ENCODE assay signal across 22 cellular contexts in the genomic region with DNA sequence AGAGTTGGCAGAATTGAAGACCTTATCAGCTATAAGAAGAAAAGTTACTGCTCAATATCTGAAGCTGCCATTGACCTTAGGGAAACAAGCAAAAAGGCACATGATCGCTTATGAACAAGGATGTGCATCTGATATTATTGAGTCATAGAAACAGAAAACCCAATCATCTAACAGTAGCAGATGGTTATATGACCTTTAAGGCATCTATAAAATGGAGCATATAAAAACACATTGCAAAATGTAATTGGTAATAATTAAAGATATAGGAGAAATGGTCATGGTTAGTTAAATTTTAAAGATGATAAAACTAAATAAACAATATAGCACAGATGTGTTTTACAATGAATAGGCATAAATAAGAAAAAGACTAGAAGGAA.
"Had no signal": no experiment of that assay in that cellular context is flagged by ENCODE, and none has a peak within 500 bp of the region (broad histone marks: within the 10 kb centered on the region; RNA-seq: fewer than 3 reads in every experiment).

No MANE protein-coding gene starts in this region.

- H3K27me3 Mint-ChIP-seq: memory B cell; naive thymus-derived CD4-positive, alpha-beta T cell; type B pancreatic cell had no signal

- H3K4me3 Mint-ChIP-seq: dendritic cell treated with granulocyte-macrophage colony-stimulating factor and Interleukin-4, amounts not matched to agents 40 ng/mL and 50 ng/mL, for 4 days; memory B cell; naive thymus-derived CD4-positive, alpha-beta T cell; neural progenitor cell; stimulated activated effector memory CD8-positive, alpha-beta T cell treated with anti-CD3 and anti-CD28 coated beads, Interleukin-12 subunit alpha, Interleukin-12 subunit beta, amount 100 ng/mL, for 72 hours; type B pancreatic cell had no signal

- H3K4me3 ChIP-seq: esophagus squamous epithelium, gastroesophageal sphincter, left ventricle myocardium inferior, lower lobe of right lung, neural progenitor cell, ovary, suprapubic skin, thyroid gland had no signal

- H3K27ac Mint-ChIP-seq: dendritic cell treated with granulocyte-macrophage colony-stimulating factor and Interleukin-4, amounts not matched to agents 40 ng/mL and 50 ng/mL, for 4 days; memory B cell; stimulated activated effector memory CD8-positive, alpha-beta T cell treated with anti-CD3 and anti-CD28 coated beads, Interleukin-12 subunit alpha, Interleukin-12 subunit beta, amount 100 ng/mL, for 72 hours; type B pancreatic cell had no signal

- H3K9ac ChIP-seq: neural progenitor cell had no signal

- H3K36me3 ChIP-seq: esophagus squamous epithelium, gastroesophageal sphincter, left ventricle myocardium inferior, lower lobe of right lung, neural progenitor cell, ovary, suprapubic skin, thyroid gland had no signal

- H3K9me3 Mint-ChIP-seq: dendritic cell treated with granulocyte-macrophage colony-stimulating factor and Interleukin-4, amounts not matched to agents 40 ng/mL and 50 ng/mL, for 4 days; immature natural killer cell; memory B cell; neural progenitor cell; stimulated activated effector memory CD8-positive, alpha-beta T cell treated with anti-CD3 and anti-CD28 coated beads, Interleukin-12 subunit alpha, Interleukin-12 subunit beta, amount 100 ng/mL, for 72 hours; type B pancreatic cell had no signal

- H3K9me3 ChIP-seq: esophagus squamous epithelium, gastroesophageal sphincter, left ventricle myocardium inferior, lower lobe of right lung, ovary, suprapubic skin, thyroid gland had no signal

- H3K36me3 Mint-ChIP-seq: immature natural killer cell had no signal

- H3K27me3 ChIP-seq: esophagus squamous epithelium, gastroesophageal sphincter, neural progenitor cell, ovary, suprapubic skin, thyroid gland had no signal

- H3K27ac ChIP-seq: esophagus squamous epithelium, gastroesophageal sphincter, left ventricle myocardium inferior, lower lobe of right lung, neural progenitor cell, ovary, suprapubic skin had no signal

- H3K4me2 ChIP-seq: neural progenitor cell had no signal

- H2AFZ ChIP-seq: neural progenitor cell had no signal

- DNase-seq: esophagus squamous epithelium; foreskin fibroblast; glutamatergic neuron; left ventricle myocardium inferior; lower lobe of right lung; midbrain; naive thymus-derived CD4-positive, alpha-beta T cell; nucleus accumbens; ovary; right cardiac atrium; stimulated activated CD4-positive, alpha-beta T cell treated with anti-CD3 and anti-CD28 coated beads, Interleukin-4, amount 100 ng/mL, for 1 hour; stimulated activated CD8-positive, alpha-beta memory T cell treated with anti-CD3 and anti-CD28 coated beads, Interleukin-4, amount 100 ng/mL, for 48 hours; stimulated activated naive CD8-positive, alpha-beta T cell treated with anti-CD3 and anti-CD28 coated beads, Interleukin-15, Interleukin-2, amounts not matched to agents 100 U/mL and 50 U/mL, for 24 hours had no signal

- ATAC-seq: gastroesophageal sphincter; naive thymus-derived CD4-positive, alpha-beta T cell; stimulated activated effector memory CD8-positive, alpha-beta T cell treated with anti-CD3 and anti-CD28 coated beads, Interleukin-12 subunit alpha, Interleukin-12 subunit beta, amount 100 ng/mL, for 72 hours; stimulated activated naive CD8-positive, alpha-beta T cell treated with anti-CD3 and anti-CD28 coated beads, Interleukin-15, Interleukin-2, amounts not matched to agents 100 U/mL and 50 U/mL, for 24 hours had no signal

- H3K4me1 ChIP-seq: neural progenitor cell had no signal
